28 cellular contexts compared by ENCODE assay signal in genomic region chr14:30331030-30331429, GRCh38.
"Had no signal": no experiment of that assay in that cellular context is flagged by ENCODE, and none has a peak within 500 bp of the region (broad histone marks: within the 10 kb centered on the region; RNA-seq: fewer than 3 reads in every experiment).

No MANE protein-coding gene starts in this region.

- DNase-seq: stimulated activated CD4-positive, alpha-beta T cell treated with anti-CD3 and anti-CD28 coated beads, Interleukin-2, amount 100 ng/mL, for 48 hours; stimulated activated CD4-positive, alpha-beta T cell treated with anti-CD3 and anti-CD28 coated beads, Interleukin-4, amount 100 ng/mL, for 1 hour; stimulated activated CD4-positive, alpha-beta T cell treated with anti-CD3 and anti-CD28 coated beads, Interleukin-4, amount 100 ng/mL, for 24 hours; stimulated activated CD4-positive, alpha-beta T cell treated with anti-CD3 and anti-CD28 coated beads, Interleukin-4, amount 100 ng/mL, for 4 hours; stimulated activated CD8-positive, alpha-beta memory T cell treated with anti-CD3 and anti-CD28 coated beads, Interleukin-4, amount 100 ng/mL, for 48 hours; stimulated activated naive B cell treated with anti-CD40 and anti-IgM and Interleukin-4, amounts not matched to agents 10 μg/mL and 1 μg/mL and 100 μg/mL, for 72 hours; stimulated activated naive CD4-positive, alpha-beta T cell; stimulated activated naive CD4-positive, alpha-beta T cell treated with Interleukin-2 at 50 U/mL for 16 hours; stimulated activated naive CD8-positive, alpha-beta T cell treated with anti-CD3 and anti-CD28 coated beads, Interleukin-15, amount 100 ng/mL, for 72 hours; stimulated activated naive CD8-positive, alpha-beta T cell treated with anti-CD3 and anti-CD28 coated beads, Interleukin-15, Interleukin-2, amounts not matched to agents 100 U/mL and 50 U/mL, for 24 hours; stomach; substantia nigra; testis; thyroid gland; tibial artery; transverse colon; upper lobe of left lung; upper lobe of right lung; uterus had no signal

- H3K36me3 Mint-ChIP-seq: stimulated activated effector memory CD8-positive, alpha-beta T cell treated with anti-CD3 and anti-CD28 coated beads, Interleukin-12 subunit alpha, Interleukin-12 subunit beta, amount 100 ng/mL, for 72 hours; stimulated activated memory B cell treated with anti-CD40 and anti-IgM and Interleukin-4, amounts not matched to agents 10 μg/mL and 1 μg/mL and 100 μg/mL, for 72 hours; stimulated activated naive B cell treated with anti-CD40 and anti-IgM and Interleukin-4, amounts not matched to agents 10 μg/mL and 1 μg/mL and 100 μg/mL, for 72 hours; type B pancreatic cell had no signal

- H3K36me3 ChIP-seq: stomach, suprapubic skin, thoracic aorta, thyroid gland, tibial artery, tibial nerve, transverse colon, upper lobe of left lung, upper lobe of right lung, uterus, vagina had no signal

- H3K27me3 ChIP-seq: stomach, suprapubic skin, testis, thyroid gland, tibial artery, tibial nerve, transverse colon, upper lobe of left lung, upper lobe of right lung, uterus, vagina had no signal

- H3K4me3 Mint-ChIP-seq: stimulated activated effector memory CD8-positive, alpha-beta T cell treated with anti-CD3 and anti-CD28 coated beads, Interleukin-12 subunit alpha, Interleukin-12 subunit beta, amount 100 ng/mL, for 72 hours; stimulated activated memory B cell treated with anti-CD40 and anti-IgM and Interleukin-4, amounts not matched to agents 10 μg/mL and 1 μg/mL and 100 μg/mL, for 72 hours; stimulated activated naive B cell treated with anti-CD40 and anti-IgM and Interleukin-4, amounts not matched to agents 10 μg/mL and 1 μg/mL and 100 μg/mL, for 72 hours; stimulated activated naive CD8-positive, alpha-beta T cell treated with anti-CD3 and anti-CD28 coated beads, Interleukin-15, amount 100 ng/mL, for 72 hours; stimulated activated naive CD8-positive, alpha-beta T cell treated with anti-CD3 and anti-CD28 coated beads, Interleukin-15, Interleukin-2, amounts not matched to agents 100 ng/mL and 50 ng/mL, for 24 hours; type B pancreatic cell had no signal

- ATAC-seq: stimulated activated effector memory CD8-positive, alpha-beta T cell treated with anti-CD3 and anti-CD28 coated beads, Interleukin-12 subunit alpha, Interleukin-12 subunit beta, amount 100 ng/mL, for 72 hours; stimulated activated memory B cell treated with anti-CD40 and anti-IgM and Interleukin-4, amounts not matched to agents 10 μg/mL and 1 μg/mL and 100 μg/mL, for 72 hours; stimulated activated naive B cell treated with anti-CD40 and anti-IgM and Interleukin-4, amounts not matched to agents 10 μg/mL and 1 μg/mL and 100 μg/mL, for 72 hours; stimulated activated naive CD8-positive, alpha-beta T cell treated with anti-CD3 and anti-CD28 coated beads, Interleukin-15, amount 100 ng/mL, for 72 hours; stimulated activated naive CD8-positive, alpha-beta T cell treated with anti-CD3 and anti-CD28 coated beads, Interleukin-15, Interleukin-2, amounts not matched to agents 100 U/mL and 50 U/mL, for 24 hours; upper lobe of right lung had no signal

- H3K9me3 ChIP-seq: stomach, suprapubic skin, testis, thoracic aorta, thyroid gland, tibial artery, tibial nerve, upper lobe of left lung, upper lobe of right lung, uterus, vagina had no signal

- H3K27ac Mint-ChIP-seq: stimulated activated effector memory CD8-positive, alpha-beta T cell treated with anti-CD3 and anti-CD28 coated beads, Interleukin-12 subunit alpha, Interleukin-12 subunit beta, amount 100 ng/mL, for 72 hours; stimulated activated memory B cell treated with anti-CD40 and anti-IgM and Interleukin-4, amounts not matched to agents 10 μg/mL and 1 μg/mL and 100 μg/mL, for 72 hours; stimulated activated naive B cell treated with anti-CD40 and anti-IgM and Interleukin-4, amounts not matched to agents 10 μg/mL and 1 μg/mL and 100 μg/mL, for 72 hours; stimulated activated naive CD8-positive, alpha-beta T cell treated with anti-CD3 and anti-CD28 coated beads, Interleukin-15, amount 100 ng/mL, for 72 hours; stimulated activated naive CD8-positive, alpha-beta T cell treated with anti-CD3 and anti-CD28 coated beads, Interleukin-15, Interleukin-2, amounts not matched to agents 100 ng/mL and 50 ng/mL, for 24 hours; type B pancreatic cell had no signal

- H3K4me1 Mint-ChIP-seq: stimulated activated effector memory CD8-positive, alpha-beta T cell treated with anti-CD3 and anti-CD28 coated beads, Interleukin-12 subunit alpha, Interleukin-12 subunit beta, amount 100 ng/mL, for 72 hours; stimulated activated memory B cell treated with anti-CD40 and anti-IgM and Interleukin-4, amounts not matched to agents 10 μg/mL and 1 μg/mL and 100 μg/mL, for 72 hours; stimulated activated naive B cell treated with anti-CD40 and anti-IgM and Interleukin-4, amounts not matched to agents 10 μg/mL and 1 μg/mL and 100 μg/mL, for 72 hours; stimulated activated naive CD8-positive, alpha-beta T cell treated with anti-CD3 and anti-CD28 coated beads, Interleukin-15, amount 100 ng/mL, for 72 hours had no signal

- H3K27me3 Mint-ChIP-seq: type B pancreatic cell had no signal

- H3K9me3 Mint-ChIP-seq: stimulated activated memory B cell treated with anti-CD40 and anti-IgM and Interleukin-4, amounts not matched to agents 10 μg/mL and 1 μg/mL and 100 μg/mL, for 72 hours; stimulated activated naive CD8-positive, alpha-beta T cell treated with anti-CD3 and anti-CD28 coated beads, Interleukin-15, amount 100 ng/mL, for 72 hours had no signal

- FAIRE-seq: urothelium cell line had no signal

- H3K4me3 ChIP-seq: stomach, suprapubic skin, testis, thoracic aorta, thyroid gland, tibial artery, tibial nerve, transverse colon, upper lobe of left lung, upper lobe of right lung, uterus, vagina had no signal

- H3K27ac ChIP-seq: stomach, suprapubic skin, testis, thoracic aorta, thyroid gland, tibial artery, tibial nerve, transverse colon, upper lobe of left lung, upper lobe of right lung, uterus, vagina had no signal

- H3K4me1 ChIP-seq: stomach, suprapubic skin, testis, thyroid gland, tibial artery, tibial nerve, transverse colon, upper lobe of left lung, upper lobe of right lung, uterus, vagina had no signal
